Comparison of ENCODE assay signal across 20 cellular contexts in genomic region chr9:106700676-106701075, GRCh38.
DNase-seq lines count a peak whose midpoint lies in the region; TF ChIP-seq lines count a peak whose summit lies in the region.
"Had no signal": no experiment of that assay in that cellular context is flagged by ENCODE, and none has a peak within 500 bp of the region (broad histone marks: within the 10 kb centered on the region; RNA-seq: fewer than 3 reads in every experiment).

No MANE protein-coding gene starts in this region.

- peaks cover 2% of the 10 kb centered on the region for H3K79me2 ChIP-seq in trophoblast cell (ENCODE audit: control insufficient read depth, insufficient read depth, low read length, poor library complexity)

- no peaks in the 10 kb centered on the region for H3K36me3 ChIP-seq in adrenal gland (replicated peaks in 1 of 2)
- H3K36me3 ChIP-seq in trophoblast cell (ENCODE audit: control insufficient read depth in 1 of 2, insufficient read depth in 2 of 2, low read length in 2 of 2), result no peaks in the 10 kb centered on the region
- H3K36me3 ChIP-seq in CD4-positive, alpha-beta memory T cell (ENCODE audit: insufficient read depth, low read length), result no peaks in the 10 kb centered on the region
- H3K36me3 ChIP-seq: HAP-1 had no signal

- no peak overlapping the region for H4K12ac ChIP-seq in trophoblast cell (ENCODE audit: low read depth, low read length)

- H3K9me3 Mint-ChIP-seq in CD4-positive, alpha-beta memory T cell, result peaks cover 0 to 26% (median 7%) of the 10 kb centered on the region in 8 donors

- CTCF ChIA-PET in CD4-positive, alpha-beta memory T cell (lab: Charles Lee; ENCODE audit: partially characterized antibody), result no interaction called here

- no peak overlapping the region for H3K4me2 ChIP-seq in trophoblast cell (ENCODE audit: low read length)

- no peaks in the 10 kb centered on the region for H3K36me3 Mint-ChIP-seq in CD4-positive, alpha-beta memory T cell
- H3K36me3 Mint-ChIP-seq: CD14-positive monocyte had no signal

- H3K9me3 ChIP-seq in adrenal gland (replicated peaks in 1 of 3) (no peaks in the 10 kb centered on the region), trophoblast cell (ENCODE audit: insufficient read depth, low read depth, low read length) (no peaks in the 10 kb centered on the region)
- H3K9me3 ChIP-seq in CD4-positive, alpha-beta memory T cell (ENCODE audit: control insufficient read depth in 1 of 2, low read length in 2 of 2), result peaks cover 0 to 3% of the 10 kb centered on the region in 2 donors
- H3K9me3 ChIP-seq: HAP-1 had no signal

- H3K27me3 Mint-ChIP-seq in CD4-positive, alpha-beta memory T cell, result no peaks in the 10 kb centered on the region

- no peak overlapping the region for H2BK12ac ChIP-seq in trophoblast cell (ENCODE audit: low read length)

- H2AK5ac ChIP-seq in trophoblast cell (ENCODE audit: low read length), result no peak overlapping the region

- H4K91ac ChIP-seq in trophoblast cell (ENCODE audit: low read depth, low read length), result no peak overlapping the region

- H3K4me1 Mint-ChIP-seq in CD4-positive, alpha-beta memory T cell, result no peaks in the 10 kb centered on the region
- H3K4me1 Mint-ChIP-seq: CD14-positive monocyte had no signal

- H3K14ac ChIP-seq in trophoblast cell (ENCODE audit: low read length), result no peak overlapping the region

- H3K27ac Mint-ChIP-seq in CD4-positive, alpha-beta memory T cell, result no peak overlapping the region
- H3K27ac Mint-ChIP-seq: CD14-positive monocyte had no signal

- H3K4me3 Mint-ChIP-seq in CD4-positive, alpha-beta memory T cell, result no peak overlapping the region
- H3K4me3 Mint-ChIP-seq: CD14-positive monocyte had no signal

- H3K79me1 ChIP-seq in trophoblast cell (ENCODE audit: low read length), result peaks cover 10% of the 10 kb centered on the region

- H3K27me3 ChIP-seq in adrenal gland (no peaks in the 10 kb centered on the region), trophoblast cell (ENCODE audit: insufficient read depth, low read length) (no peaks in the 10 kb centered on the region)
- H3K27me3 ChIP-seq in CD4-positive, alpha-beta memory T cell (ENCODE audit: insufficient read depth, low read length), result no peaks in the 10 kb centered on the region

- intact Hi-C loops in adrenal gland (cut with DNase I), result no loop called here
- intact Hi-C loops in CD4-positive, alpha-beta memory T cell (cut with micrococcal nuclease), result no loop called here

- no peak overlapping the region for H3K4ac ChIP-seq in trophoblast cell (ENCODE audit: low read depth, low read length)

- peaks cover 0 to 8% of the 10 kb centered on the region in 2 donors for H3K4me1 ChIP-seq in adrenal gland (replicated peaks in 1 of 2)
- peaks cover 7% of the 10 kb centered on the region in 2 experiments for H3K4me1 ChIP-seq in trophoblast cell (ENCODE audit: control insufficient read depth in 1 of 2, insufficient read depth in 2 of 2, low read length in 2 of 2)
- no peaks in the 10 kb centered on the region for H3K4me1 ChIP-seq in CD4-positive, alpha-beta memory T cell (ENCODE audit: insufficient read depth, low read length)
- H3K4me1 ChIP-seq: HAP-1 had no signal

- H3K9ac ChIP-seq in trophoblast cell (ENCODE audit: low read length), result no peak overlapping the region

- POLR2A ChIA-PET in CD4-positive, alpha-beta memory T cell (lab: Charles Lee; ENCODE audit: partially characterized antibody), result no interaction called here

- H2BK120ac ChIP-seq in trophoblast cell (ENCODE audit: insufficient read depth, low read length, poor library complexity), result no peak overlapping the region

- H3K18ac ChIP-seq in trophoblast cell (ENCODE audit: low read length), result no peak overlapping the region

- no peak overlapping the region for H3K4me3 ChIP-seq in adrenal gland
- H3K4me3 ChIP-seq in epithelial cell of esophagus (ENCODE audit: low read length), result no peak overlapping the region
- H3K4me3 ChIP-seq in trophoblast cell (ENCODE audit: low read depth, low read length), result no peak overlapping the region
- no peak overlapping the region for H3K4me3 ChIP-seq in CD4-positive, alpha-beta memory T cell (ENCODE audit: low read length in 2 of 2)
- H3K4me3 ChIP-seq: GM12878, HAP-1 had no signal

- peak; percentile 11 for DNase-seq in NCI-H2029 (lab: John Stamatoyannopoulos, UW)
- no peak for DNase-seq in NCI-H2029 treated with DMSO at 0.1 percent for 48 hours (lab: John Stamatoyannopoulos, UW)
- DNase-seq in adrenal gland, result peak; percentile 21 to 82 (median 69)
- peak; percentile 81 for DNase-seq in epithelial cell of esophagus (ENCODE audit: low read depth)
- DNase-seq in myocyte (ENCODE audit: low read depth), result peak; percentile 69
- DNase-seq in trophoblast cell, result no peak
- DNase-seq in effector CD8-positive, alpha-beta T cell (lab: John Stamatoyannopoulos, UW), result no peak
- DNase-seq in CD4-positive, alpha-beta memory T cell, result no peak
- DNase-seq: 8988T, GDM1, MM.1S, NCI-H1092, NCI-H1436 treated with DMSO at 0.1 percent for 48 hours, NCI-H2081, NCI-H2171 treated with DMSO at 0.1 percent for 48 hours, NCI-H510A had no signal

- H2BK5ac ChIP-seq in trophoblast cell (ENCODE audit: low read depth, low read length, poor library complexity), result no peak overlapping the region

- H3K23ac ChIP-seq in trophoblast cell (ENCODE audit: low read length), result no peak overlapping the region

- TF ChIP-seq POLR2A in adrenal gland (IDR thresholded peaks at IDR 0.05), result no peak

- H3K27ac ChIP-seq in adrenal gland, result peak overlapping the region in 2 of 5 donors; percentile 24 to 35
- no peak overlapping the region for H3K27ac ChIP-seq in trophoblast cell (ENCODE audit: low read depth, low read length)
- H3K27ac ChIP-seq in CD4-positive, alpha-beta memory T cell (ENCODE audit: low read depth, low read length), result no peak overlapping the region
- H3K27ac ChIP-seq: HL-60 had no signal

- TF ChIP-seq CTCF in adrenal gland (IDR thresholded peaks at IDR 0.05), result no peak
- no peak for TF ChIP-seq CTCF in epithelial cell of esophagus (IDR thresholded peaks at IDR 0.05; ENCODE audit: insufficient read depth, low read depth, low read length, missing control alignments)

- no peak overlapping the region for H2AFZ ChIP-seq in trophoblast cell (ENCODE audit: insufficient read depth, low read length, poor library complexity)

- no peak overlapping the region for H4K8ac ChIP-seq in trophoblast cell (ENCODE audit: low read depth, low read length)

Comparison
In these comparisons a context has a peak if more than half of its experiments do, and no peak if none do; other contexts are left out.
1. DNase-seq: peak in NCI-H2029 (single experiment), adrenal gland (7 of 7), epithelial cell of esophagus (single experiment) and myocyte (single experiment); none in NCI-H2029 treated with DMSO at 0.1 percent for 48 hours (single experiment), trophoblast cell (0 of 2), effector CD8-positive, alpha-beta T cell (single experiment) and CD4-positive, alpha-beta memory T cell (0 of 5).